In the genomic region with DNA sequence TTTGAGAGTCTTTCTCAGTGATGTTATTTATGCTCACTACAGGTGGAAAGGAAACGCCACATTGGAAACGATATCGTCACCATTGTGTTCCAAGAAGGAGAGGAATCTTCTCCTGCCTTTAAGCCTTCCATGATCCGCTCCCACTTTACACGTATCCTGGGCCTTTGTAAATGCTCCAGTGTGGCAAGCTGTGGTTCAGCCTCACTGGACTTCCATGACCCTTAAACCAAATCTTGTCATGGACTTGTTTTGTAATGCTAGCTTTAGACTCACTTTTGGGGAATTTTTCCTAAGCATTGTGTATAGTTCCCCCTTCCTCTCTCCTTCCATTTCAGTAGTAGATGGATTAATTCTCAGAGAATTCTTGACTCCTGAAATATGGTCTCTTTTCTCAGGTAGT, we compare ENCODE assay signal across 13 cellular contexts.
DNase-seq lines count a peak whose midpoint lies in the region; ATAC-seq and TF ChIP-seq lines count a peak whose summit lies in the region.
"Had no signal": no experiment of that assay in that cellular context is flagged by ENCODE, and none has a peak within 500 bp of the region (broad histone marks: within the 10 kb centered on the region; RNA-seq: fewer than 3 reads in every experiment).

No MANE protein-coding gene starts in this region.

- in situ Hi-C loops in gastrocnemius medialis (cut with MboI; ENCODE audit: low sequenced_read_pairs in 4 of 4) = no loop called here
- in situ Hi-C loops in G401 (cut with HindIII; ENCODE audit: low sequenced_read_pairs) = no loop called here

- no peak overlapping the region for H3K9ac ChIP-seq in adipocyte (ENCODE audit: low read length)

- no peak for TF ChIP-seq POLR2A in gastrocnemius medialis (IDR thresholded peaks at IDR 0.05)

- H3K36me3 ChIP-seq in adipocyte (ENCODE audit: control insufficient read depth, insufficient read depth, low read length, severe bottlenecking) (no peaks in the 10 kb centered on the region), gastrocnemius medialis (no peaks in the 10 kb centered on the region)

- H3K9me3 ChIP-seq in adipocyte (ENCODE audit: control insufficient read depth, low read length) (no peaks in the 10 kb centered on the region), gastrocnemius medialis (no peaks in the 10 kb centered on the region)

- ATAC-seq in gastrocnemius medialis = no peak
- no peak for ATAC-seq in HG03039 (IDR thresholded peaks at IDR 0.05; ENCODE audit: unreplicated experiment)
- ATAC-seq: natural killer cell had no signal

- TF ChIP-seq CTCF in fibroblast of the aortic adventitia (IDR thresholded peaks at IDR 0.05; ENCODE audit: insufficient read depth, low read length) = no peak
- TF ChIP-seq CTCF in gastrocnemius medialis (IDR thresholded peaks at IDR 0.05 in 4 of 5, conservative IDR thresholded peaks at IDR 0.05 in 1 of 5) = no peak

- peak; percentile 17 for DNase-seq in Daoy (ENCODE audit: low read depth)
- DNase-seq in adipocyte (ENCODE audit: low read depth) = peak; percentile 57
- peak; percentile 23 for DNase-seq in fibroblast of the aortic adventitia (ENCODE audit: low read depth)
- DNase-seq in gastrocnemius medialis = no peak
- DNase-seq in HPDE6-E6E7 (ENCODE audit: extremely low spot score) = no peak
- no peak for DNase-seq in activated effector memory CD4-positive, alpha-beta T cell treated with anti-CD3 and anti-CD28 coated beads, Interleukin-2, amount 50 U/mL, for 16 hours
- no peak for DNase-seq in G401 (ENCODE audit: low spot score)
- DNase-seq: activated naive CD8-positive, alpha-beta T cell treated with anti-CD3 and anti-CD28 coated beads, Interleukin-2, amount 10 ng/mL, durations not matched to agents 7 days and 5 days; Karpas-422; natural killer cell; RPMI8226; stimulated activated CD4-positive, alpha-beta T cell treated with anti-CD3 and anti-CD28 coated beads, Interleukin-12 subunit alpha, Interleukin-12 subunit beta, amount 100 ng/mL, for 4 hours had no signal

- H3K27me3 ChIP-seq in adipocyte (replicated peaks; ENCODE audit: control insufficient read depth, insufficient read depth, low read length) (peaks cover 45% of the 10 kb centered on the region), gastrocnemius medialis (no peaks in the 10 kb centered on the region)

- peak overlapping the region; percentile 77 to 92 (median 84) for H3K27ac ChIP-seq in gastrocnemius medialis

- H3K4me1 ChIP-seq in adipocyte (ENCODE audit: control insufficient read depth, insufficient read depth, low read length) (peaks cover 35% of the 10 kb centered on the region), gastrocnemius medialis (peaks cover 67 to 75% of the 10 kb centered on the region in 2 donors)

- intact Hi-C loops in gastrocnemius medialis (cut with DNase I; ENCODE audit: low total_unique reads) = no loop called here

- H3K4me3 ChIP-seq in adipocyte (ENCODE audit: low read length) (peak overlapping the region; percentile 30), fibroblast of the aortic adventitia (ENCODE audit: low read depth, low read length) (no peak overlapping the region), gastrocnemius medialis (no peak overlapping the region)

Comparison
In these comparisons a context has a peak if more than half of its experiments do, and no peak if none do; other contexts are left out.
1. DNase-seq: peak in Daoy (single experiment), adipocyte (single experiment) and fibroblast of the aortic adventitia (single experiment); none in gastrocnemius medialis (0 of 2), HPDE6-E6E7 (single experiment), activated effector memory CD4-positive, alpha-beta T cell treated with anti-CD3 and anti-CD28 coated beads, Interleukin-2, amount 50 U/mL, for 16 hours (single experiment) and G401 (single experiment).